ENCODE assay signal across 21 cellular contexts in the genomic region with DNA sequence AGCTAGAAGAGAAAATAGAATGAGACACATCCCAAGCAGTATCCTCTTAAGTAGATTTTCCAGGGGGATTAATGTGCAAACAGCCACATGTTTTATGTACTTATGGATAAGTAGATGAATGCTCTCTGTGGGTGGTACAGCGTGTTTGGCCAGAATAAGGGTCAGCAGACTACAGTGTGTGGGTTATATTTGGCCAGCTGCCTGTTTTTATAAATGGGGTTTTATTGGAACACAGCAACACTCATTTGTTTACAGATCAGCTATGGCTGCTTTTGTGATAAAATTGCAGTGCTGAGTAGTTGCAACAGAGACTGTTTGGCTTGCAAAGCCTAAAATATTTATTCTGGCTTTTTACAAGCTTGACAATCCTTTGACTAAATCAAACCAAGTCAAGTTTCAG.
DNase-seq lines count a peak whose midpoint lies in the region; ATAC-seq, FAIRE-seq and TF ChIP-seq lines count a peak whose summit lies in the region.
"Had no signal": no experiment of that assay in that cellular context is flagged by ENCODE, and none has a peak within 500 bp of the region (broad histone marks: within the 10 kb centered on the region; RNA-seq: fewer than 3 reads in every experiment).

No MANE protein-coding gene starts in this region.

- H3K27me3 Mint-ChIP-seq in MCF 10A (ENCODE audit: insufficient read depth, unreplicated experiment), result no peaks in the 10 kb centered on the region
- H3K27me3 Mint-ChIP-seq: activated naive CD8-positive, alpha-beta T cell treated with anti-CD3 and anti-CD28 coated beads for 36 hours; activated T-cell treated with anti-CD3 and anti-CD28 coated beads, Interleukin-2, amount 50 U/mL, for 24 hours; memory B cell; natural killer cell treated with Interleukin-12 subunit alpha and Interleukin-12 subunit beta and Interleukin-15 and Interleukin-18, amount 100 ng/mL, for 72 hours had no signal

- CTCF ChIA-PET in MCF 10A (lab: Yijun Ruan, JAX) (interaction anchor here (0.7 kb wide), 1 partner anchor 14 kb away, joined by 3 read pairs; no protein-coding TSS in a partner anchor), mammary epithelial cell (lab: Charles Lee; ENCODE audit: low non-redundant PET) (no interaction called here)

- ATAC-seq in HG03460 (IDR thresholded peaks at IDR 0.05; ENCODE audit: unreplicated experiment) (no peak), HG02852 (IDR thresholded peaks at IDR 0.05; ENCODE audit: unreplicated experiment) (no peak)
- ATAC-seq: natural killer cell treated with Interleukin-12 subunit alpha and Interleukin-12 subunit beta and Interleukin-15 and Interleukin-18, amount 100 ng/mL, for 72 hours; Panc1; stimulated activated naive CD8-positive, alpha-beta T cell treated with anti-CD3 and anti-CD28 coated beads, Interleukin-15, Interleukin-2, amounts not matched to agents 100 U/mL and 50 U/mL, for 24 hours had no signal

- H3K27ac ChIP-seq in mammary epithelial cell (ENCODE audit: insufficient read depth, low read depth, low read length), result no peak overlapping the region
- H3K27ac ChIP-seq: breast epithelium, C4-2B had no signal

- no peaks in the 10 kb centered on the region for H3K36me3 ChIP-seq in mammary epithelial cell (ENCODE audit: insufficient read depth, low read length)
- H3K36me3 ChIP-seq: breast epithelium had no signal

- in situ Hi-C loops in mammary epithelial cell (cut with MboI; ENCODE audit: low sequenced_read_pairs in 2 of 2), result no loop called here

- H3K36me3 Mint-ChIP-seq in MCF 10A (ENCODE audit: insufficient read depth, unreplicated experiment), result no peaks in the 10 kb centered on the region
- H3K36me3 Mint-ChIP-seq: activated naive CD8-positive, alpha-beta T cell treated with anti-CD3 and anti-CD28 coated beads for 36 hours; immature natural killer cell had no signal

- intact Hi-C loops in MCF 10A (cut with micrococcal nuclease) (no loop called here), mammary epithelial cell (cut with micrococcal nuclease) (no loop called here)

- no peaks in the 10 kb centered on the region for H3K4me1 Mint-ChIP-seq in MCF 10A (ENCODE audit: insufficient read depth, unreplicated experiment)
- H3K4me1 Mint-ChIP-seq: activated naive CD8-positive, alpha-beta T cell treated with anti-CD3 and anti-CD28 coated beads for 36 hours; immature natural killer cell; memory B cell had no signal

- H3K27me3 ChIP-seq in mammary epithelial cell (ENCODE audit: insufficient read depth, low read length), result no peaks in the 10 kb centered on the region
- H3K27me3 ChIP-seq: breast epithelium had no signal

- peak; percentile 1 for DNase-seq in MCF 10A (ENCODE audit: unreplicated experiment)
- DNase-seq in mammary epithelial cell, result no peak
- DNase-seq in NCI-H345 (lab: John Stamatoyannopoulos, UW), result peak; percentile 95
- peak; percentile 1 for DNase-seq in T1000 (lab: John Stamatoyannopoulos, UW)
- no peak for DNase-seq in occipital lobe (lab: John Stamatoyannopoulos, UW)
- no peak for DNase-seq in frontal cortex (ENCODE audit: low spot score in 2 of 2)
- DNase-seq: 8988T; activated naive CD8-positive, alpha-beta T cell treated with anti-CD3 and anti-CD28 coated beads for 36 hours; activated T-cell treated with anti-CD3 and anti-CD28 coated beads, Interleukin-2, amount 50 U/mL, for 24 hours; erythroblast; glutamatergic neuron; immature natural killer cell; Karpas-422; stimulated activated naive CD8-positive, alpha-beta T cell treated with anti-CD3 and anti-CD28 coated beads, Interleukin-15, Interleukin-2, amounts not matched to agents 100 U/mL and 50 U/mL, for 24 hours had no signal

- no peak overlapping the region for H3K4me3 Mint-ChIP-seq in MCF 10A (ENCODE audit: unreplicated experiment)
- H3K4me3 Mint-ChIP-seq: activated naive CD8-positive, alpha-beta T cell treated with anti-CD3 and anti-CD28 coated beads for 36 hours; activated T-cell treated with anti-CD3 and anti-CD28 coated beads, Interleukin-2, amount 50 U/mL, for 24 hours; immature natural killer cell; memory B cell; natural killer cell treated with Interleukin-12 subunit alpha and Interleukin-12 subunit beta and Interleukin-15 and Interleukin-18, amount 100 ng/mL, for 72 hours had no signal

- H3K79me2 ChIP-seq in mammary epithelial cell (ENCODE audit: insufficient read depth, low read length), result no peaks in the 10 kb centered on the region

- dilution Hi-C loops in mammary epithelial cell (cut with HindIII; ENCODE audit: low sequenced_read_pairs), result no loop called here

- H3K9ac ChIP-seq in mammary epithelial cell (ENCODE audit: insufficient read depth, low read length), result no peak overlapping the region

- peaks cover 7% of the 10 kb centered on the region for H3K9me3 ChIP-seq in mammary epithelial cell (replicated peaks; ENCODE audit: insufficient read depth, low read length)

- H3K4me1 ChIP-seq in mammary epithelial cell (ENCODE audit: insufficient read depth, low read length), result no peaks in the 10 kb centered on the region
- H3K4me1 ChIP-seq: breast epithelium had no signal

- no peaks in the 10 kb centered on the region for H4K20me1 ChIP-seq in mammary epithelial cell (ENCODE audit: insufficient read depth, low read length)

- no peak overlapping the region for H2AFZ ChIP-seq in mammary epithelial cell (ENCODE audit: low read depth, low read length)

- POLR2A ChIA-PET in MCF 10A (lab: Yijun Ruan, JAX), result interaction anchor here (1.1 kb wide), 1 partner anchor 15 kb away, joined by 5 read pairs; no protein-coding TSS in a partner anchor

- H3K9me3 Mint-ChIP-seq in MCF 10A (ENCODE audit: unreplicated experiment), result peaks cover 4% of the 10 kb centered on the region

- BruUV-seq in MCF 10A (replicated peaks; lab: Mats Ljungman, UMichigan) (no TSS peak), mammary epithelial cell (replicated peaks; lab: Mats Ljungman, UMichigan) (no TSS peak)

- no peak overlapping the region for H3K4me3 ChIP-seq in mammary epithelial cell (replicated peaks in 1 of 3; ENCODE audit: insufficient read depth in 1 of 3, low read depth in 2 of 3, low read length in 3 of 3)
- H3K4me3 ChIP-seq: breast epithelium had no signal

- WGBS in mammary epithelial cell (ENCODE audit: low coverage, missing lambda C conversion rate), result 17% methylated on average over 1 of the region's 1 CpG

- no peak overlapping the region for H3K27ac Mint-ChIP-seq in MCF 10A (ENCODE audit: low read depth, unreplicated experiment)
- H3K27ac Mint-ChIP-seq: activated naive CD8-positive, alpha-beta T cell treated with anti-CD3 and anti-CD28 coated beads for 36 hours; activated T-cell treated with anti-CD3 and anti-CD28 coated beads, Interleukin-2, amount 50 U/mL, for 24 hours; immature natural killer cell; memory B cell; natural killer cell treated with Interleukin-12 subunit alpha and Interleukin-12 subunit beta and Interleukin-15 and Interleukin-18, amount 100 ng/mL, for 72 hours had no signal

- no peak for FAIRE-seq in frontal cortex (lab: Jason Lieb, UNC)

- TF ChIP-seq CTCF in MCF 10A (IDR thresholded peaks at IDR 0.05; ENCODE audit: unreplicated experiment), result no peak
- TF ChIP-seq CTCF in mammary epithelial cell (conservative IDR thresholded peaks at IDR 0.05 in 1 of 2, IDR thresholded peaks at IDR 0.05 in 1 of 2; ENCODE audit: extremely low read depth in 1 of 2, insufficient read depth in 1 of 2, low read depth in 1 of 2, low read length in 2 of 2), result no peak

- H3K4me2 ChIP-seq in mammary epithelial cell (ENCODE audit: insufficient read depth, low read depth, low read length), result no peak overlapping the region

Comparison
In these comparisons a context has a peak if more than half of its experiments do, and no peak if none do; other contexts are left out.
1. DNase-seq: peak in MCF 10A (single experiment), NCI-H345 (single experiment) and T1000 (single experiment); none in mammary epithelial cell (single experiment), occipital lobe (single experiment) and frontal cortex (0 of 2).